34 cellular contexts compared by ENCODE assay signal in genomic region chr1:196674908-196675307, GRCh38.
"Had no signal": no experiment of that assay in that cellular context is flagged by ENCODE, and none has a peak within 500 bp of the region (broad histone marks: within the 10 kb centered on the region; RNA-seq: fewer than 3 reads in every experiment).

No MANE protein-coding gene starts in this region.

- H3K36me3 ChIP-seq: MG63 had no signal

- H3K9ac ChIP-seq: KMS-11 had no signal

- DNase-seq: Karpas-422, Kasumi-1, MG63, MM.1S, MV-4-11, NCI-H1048, NCI-H1092, NCI-H1092 treated with DMSO at 0.1 percent for 48 hours, NCI-H1105, NCI-H1105 treated with DMSO at 0.1 percent for 48 hours, NCI-H1417, NCI-H1417 treated with DMSO at 0.1 percent for 48 hours, NCI-H1436, NCI-H1436 treated with DMSO at 0.1 percent for 48 hours, NCI-H146, NCI-H1694, NCI-H1694 treated with DMSO at 0.1 percent for 48 hours, NCI-H187, NCI-H187 treated with DMSO at 0.1 percent for 48 hours, NCI-H1930, NCI-H2029, NCI-H2029 treated with DMSO at 0.1 percent for 48 hours, NCI-H2081, NCI-H2081 treated with DMSO at 0.1 percent for 48 hours, NCI-H2107, NCI-H2171, NCI-H2171 treated with DMSO at 0.1 percent for 48 hours, NCI-H2227 treated with DMSO at 0.1 percent for 48 hours, NCI-H226, NCI-H345, NCI-H446, NCI-H446 treated with DMSO at 0.1 percent for 48 hours, NCI-H510A had no signal

- H3K4me3 ChIP-seq: MG63 had no signal

- H3K4me2 ChIP-seq: KMS-11 had no signal

- H3K27ac ChIP-seq: KMS-11 had no signal

- H3K9me3 ChIP-seq: MG63 had no signal

- H3K27me3 ChIP-seq: MG63 had no signal
